1 cellular context compared by ENCODE assay signal in the genomic region with DNA sequence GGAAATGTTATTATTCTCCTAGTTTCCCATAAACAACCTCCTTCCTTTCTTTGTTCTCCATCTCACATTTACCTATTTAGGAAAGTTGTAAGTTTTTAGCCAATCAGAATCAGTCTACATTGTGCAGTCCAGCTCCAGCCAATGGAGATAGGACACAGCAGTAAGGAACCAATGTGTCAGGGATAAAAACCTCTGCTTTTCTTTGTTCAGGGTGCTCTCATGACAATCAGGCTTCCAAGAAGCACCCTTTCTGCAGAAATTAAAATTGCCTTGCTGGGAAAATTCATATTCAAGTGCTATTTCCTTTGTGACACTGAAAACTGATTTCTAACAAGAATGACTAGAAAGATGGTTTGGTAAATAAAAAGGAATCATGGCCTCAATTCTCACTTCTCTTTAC.
A peak's percentile ranks its signal among the peaks of the same experiment; 100 is the strongest.
TF ChIP-seq lines count a peak whose summit lies in the region.

No MANE protein-coding gene starts in this region.

TF ChIP-seq in GM12878, 131 proteins besides CTCF, POLR2A, EP300 and RAD21:
- TF ChIP-seq, protein P1, sequence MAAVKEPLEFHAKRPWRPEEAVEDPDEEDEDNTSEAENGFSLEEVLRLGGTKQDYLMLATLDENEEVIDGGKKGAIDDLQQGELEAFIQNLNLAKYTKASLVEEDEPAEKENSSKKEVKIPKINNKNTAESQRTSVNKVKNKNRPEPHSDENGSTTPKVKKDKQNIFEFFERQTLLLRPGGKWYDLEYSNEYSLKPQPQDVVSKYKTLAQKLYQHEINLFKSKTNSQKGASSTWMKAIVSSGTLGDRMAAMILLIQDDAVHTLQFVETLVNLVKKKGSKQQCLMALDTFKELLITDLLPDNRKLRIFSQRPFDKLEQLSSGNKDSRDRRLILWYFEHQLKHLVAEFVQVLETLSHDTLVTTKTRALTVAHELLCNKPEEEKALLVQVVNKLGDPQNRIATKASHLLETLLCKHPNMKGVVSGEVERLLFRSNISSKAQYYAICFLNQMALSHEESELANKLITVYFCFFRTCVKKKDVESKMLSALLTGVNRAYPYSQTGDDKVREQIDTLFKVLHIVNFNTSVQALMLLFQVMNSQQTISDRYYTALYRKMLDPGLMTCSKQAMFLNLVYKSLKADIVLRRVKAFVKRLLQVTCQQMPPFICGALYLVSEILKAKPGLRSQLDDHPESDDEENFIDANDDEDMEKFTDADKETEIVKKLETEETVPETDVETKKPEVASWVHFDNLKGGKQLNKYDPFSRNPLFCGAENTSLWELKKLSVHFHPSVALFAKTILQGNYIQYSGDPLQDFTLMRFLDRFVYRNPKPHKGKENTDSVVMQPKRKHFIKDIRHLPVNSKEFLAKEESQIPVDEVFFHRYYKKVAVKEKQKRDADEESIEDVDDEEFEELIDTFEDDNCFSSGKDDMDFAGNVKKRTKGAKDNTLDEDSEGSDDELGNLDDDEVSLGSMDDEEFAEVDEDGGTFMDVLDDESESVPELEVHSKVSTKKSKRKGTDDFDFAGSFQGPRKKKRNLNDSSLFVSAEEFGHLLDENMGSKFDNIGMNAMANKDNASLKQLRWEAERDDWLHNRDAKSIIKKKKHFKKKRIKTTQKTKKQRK (IDR thresholded peaks at IDR 0.05; ENCODE audit: low read depth, low read length): no peak
- TF ChIP-seq ZNF24 (IDR thresholded peaks at IDR 0.05) (no peak), KLF5 (IDR thresholded peaks at IDR 0.05; ENCODE audit: partially characterized antibody) (peak; percentile 52), CBX5 (IDR thresholded peaks at IDR 0.05; ENCODE audit: low read depth) (peak; percentile 99)
